In genomic region chr14:105606305-105606975, GRCh38 we compare ENCODE assay signal across 6 cellular contexts.
DNase-seq lines count a peak whose midpoint lies in the region; ATAC-seq, FAIRE-seq and TF ChIP-seq lines count a peak whose summit lies in the region.
"Not testable (repeated sequence)": the region's sequence is repeated elsewhere in the genome, so short reads cannot be mapped to it uniquely, and the experiment has no call there.

No MANE protein-coding gene starts in this region.

- not testable (repeated sequence) for TF ChIP-seq CTCF in Peyer's patch (IDR thresholded peaks at IDR 0.05); kidney (IDR thresholded peaks at IDR 0.05; ENCODE audit: borderline replicate concordance, extremely low read depth, insufficient read depth); sigmoid colon (IDR thresholded peaks at IDR 0.05)

- ATAC-seq in activated CD8-positive, alpha-beta memory T cell treated with anti-CD3 and anti-CD28 coated beads, Interleukin-2, amount 10 ng/mL, durations not matched to agents 7 days and 5 days: peak; percentile 32
- ATAC-seq in memory B cell (ENCODE audit: low read depth): not testable (repeated sequence)
- peak; percentile 34 for ATAC-seq in stimulated activated naive CD8-positive, alpha-beta T cell treated with anti-CD3 and anti-CD28 coated beads, Interleukin-15, Interleukin-2, amounts not matched to agents 100 U/mL and 50 U/mL, for 24 hours

- H3K4me1 ChIP-seq in Peyer's patch; kidney (ENCODE audit: control insufficient read depth in 1 of 2, insufficient read depth in 1 of 2, low read depth in 1 of 2, low read length in 2 of 2); sigmoid colon: not testable (repeated sequence)

- TF ChIP-seq POLR2A in Peyer's patch (IDR thresholded peaks at IDR 0.05); sigmoid colon (IDR thresholded peaks at IDR 0.05): not testable (repeated sequence)

- not testable (repeated sequence) for H3K27ac Mint-ChIP-seq in activated CD8-positive, alpha-beta memory T cell treated with anti-CD3 and anti-CD28 coated beads, Interleukin-2, amount 10 ng/mL, durations not matched to agents 7 days and 5 days
- peak overlapping the region; percentile 45 for H3K27ac Mint-ChIP-seq in memory B cell

- peak in 2 of 3 donors; percentile 30 to 40 for DNase-seq in Peyer's patch
- DNase-seq in activated CD8-positive, alpha-beta memory T cell treated with anti-CD3 and anti-CD28 coated beads, Interleukin-2, amount 10 ng/mL, durations not matched to agents 7 days and 5 days; stimulated activated naive CD8-positive, alpha-beta T cell treated with anti-CD3 and anti-CD28 coated beads, Interleukin-15, Interleukin-2, amounts not matched to agents 100 U/mL and 50 U/mL, for 24 hours: not testable (repeated sequence)
- DNase-seq in kidney: peak; percentile 25
- DNase-seq in memory B cell (ENCODE audit: low spot score in 2 of 2): peak in 1 of 2 donors; percentile 8
- DNase-seq in sigmoid colon: peak; percentile 34

- not testable (repeated sequence) for H3K4me1 Mint-ChIP-seq in activated CD8-positive, alpha-beta memory T cell treated with anti-CD3 and anti-CD28 coated beads, Interleukin-2, amount 10 ng/mL, durations not matched to agents 7 days and 5 days
- peaks cover 11% of the 10 kb centered on the region for H3K4me1 Mint-ChIP-seq in memory B cell

- CTCF ChIA-PET in activated CD8-positive, alpha-beta memory T cell treated with anti-CD3 and anti-CD28 coated beads, Interleukin-2, amount 10 ng/mL, durations not matched to agents 7 days and 5 days (lab: Charles Lee): not testable (repeated sequence)

- not testable (repeated sequence) for H3K4me3 Mint-ChIP-seq in activated CD8-positive, alpha-beta memory T cell treated with anti-CD3 and anti-CD28 coated beads, Interleukin-2, amount 10 ng/mL, durations not matched to agents 7 days and 5 days; memory B cell

- H3K27me3 ChIP-seq in Peyer's patch, sigmoid colon: not testable (repeated sequence)

- 68 to 80% methylated on average over 15 of the region's 15 CpGs for WGBS in sigmoid colon, 2 donors

- not testable (repeated sequence) for TF ChIP-seq EP300 in sigmoid colon (IDR thresholded peaks at IDR 0.05)

- not testable (repeated sequence) for H3K9me3 ChIP-seq in Peyer's patch; kidney (ENCODE audit: control insufficient read depth in 1 of 2, low read length in 2 of 2); sigmoid colon

- intact Hi-C loops in kidney (cut with DNase I); sigmoid colon (cut with DNase I): not testable (repeated sequence)

- not testable (repeated sequence) for H3K27ac ChIP-seq in Peyer's patch; kidney (ENCODE audit: low read depth in 2 of 2, low read length in 2 of 2); sigmoid colon

- H3K9ac ChIP-seq in kidney (ENCODE audit: low read length in 2 of 2): not testable (repeated sequence)

- not testable (repeated sequence) for H3K9me3 Mint-ChIP-seq in activated CD8-positive, alpha-beta memory T cell treated with anti-CD3 and anti-CD28 coated beads, Interleukin-2, amount 10 ng/mL, durations not matched to agents 7 days and 5 days (ENCODE audit: low read depth); memory B cell

- H3K27me3 Mint-ChIP-seq in activated CD8-positive, alpha-beta memory T cell treated with anti-CD3 and anti-CD28 coated beads, Interleukin-2, amount 10 ng/mL, durations not matched to agents 7 days and 5 days; memory B cell: not testable (repeated sequence)

- not testable (repeated sequence) for H3K4me3 ChIP-seq in Peyer's patch; kidney (ENCODE audit: low read length in 2 of 2); sigmoid colon

- H3K36me3 ChIP-seq in Peyer's patch; kidney (ENCODE audit: control insufficient read depth in 1 of 2, insufficient read depth in 2 of 2, low read length in 2 of 2); sigmoid colon: not testable (repeated sequence)

- FAIRE-seq in kidney (lab: Jason Lieb, UNC): not testable (repeated sequence)

- not testable (repeated sequence) for H3K36me3 Mint-ChIP-seq in activated CD8-positive, alpha-beta memory T cell treated with anti-CD3 and anti-CD28 coated beads, Interleukin-2, amount 10 ng/mL, durations not matched to agents 7 days and 5 days; memory B cell
